Comparison of ENCODE assay signal across 14 cellular contexts in the genomic region with DNA sequence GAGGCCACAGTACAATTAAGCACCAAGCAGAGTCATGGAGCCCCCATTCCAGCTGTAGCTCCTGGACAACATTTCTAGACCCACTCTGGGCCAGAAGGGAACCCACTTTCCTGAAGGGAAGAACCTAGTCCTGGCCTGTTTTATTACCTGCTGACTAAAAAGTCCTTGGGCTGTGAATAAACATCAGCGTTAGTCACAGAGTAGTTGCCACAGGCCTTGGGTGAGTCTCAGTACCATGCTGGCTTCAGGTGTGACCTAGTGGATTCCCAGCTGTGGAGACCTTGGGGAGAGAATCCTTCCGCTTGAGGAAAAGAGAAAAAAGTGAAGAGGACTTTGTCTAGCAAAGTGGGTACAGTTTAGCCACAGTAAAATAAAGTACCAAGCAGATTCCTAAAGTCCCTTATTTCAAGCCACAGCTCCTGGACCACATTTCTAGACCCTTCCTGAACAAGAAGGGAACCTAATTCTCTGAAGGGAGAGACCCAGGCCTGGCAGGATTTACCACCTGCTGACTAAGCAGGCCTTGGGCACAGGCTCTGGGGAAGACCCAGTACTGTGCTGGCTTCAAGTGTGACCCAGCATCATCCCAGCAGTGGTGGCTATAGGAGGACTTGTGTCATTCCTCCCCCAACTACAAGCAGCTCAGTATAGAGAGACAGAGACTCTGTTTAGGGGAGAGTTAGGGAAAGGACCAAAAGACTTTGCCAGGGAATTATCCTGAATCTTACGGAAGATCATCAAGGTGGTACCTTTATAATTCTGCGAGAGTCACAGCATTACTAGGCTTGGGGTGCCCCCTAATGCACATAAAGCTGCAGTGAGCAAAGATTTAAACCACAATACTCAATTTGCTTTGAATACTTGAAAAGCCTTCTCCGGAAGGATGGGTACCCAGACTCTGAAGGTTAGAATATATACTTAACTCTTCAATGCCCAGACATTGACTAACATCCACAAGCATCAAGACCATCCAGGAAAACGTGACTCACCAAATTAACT.
DNase-seq lines count a peak whose midpoint lies in the region; ATAC-seq and TF ChIP-seq lines count a peak whose summit lies in the region.
"Had no signal": no experiment of that assay in that cellular context is flagged by ENCODE, and none has a peak within 500 bp of the region (broad histone marks: within the 10 kb centered on the region; RNA-seq: fewer than 3 reads in every experiment).

No MANE protein-coding gene starts in this region.

- H3K9ac ChIP-seq in Karpas-422 (ENCODE audit: low read length) = no peak overlapping the region

- H4K20me1 ChIP-seq in Karpas-422 (ENCODE audit: insufficient read depth, low read depth, low read length) = no peaks in the 10 kb centered on the region

- no peak overlapping the region for H3K4me2 ChIP-seq in Karpas-422 (ENCODE audit: low read depth, low read length, poor library complexity, severe bottlenecking)

- no peak overlapping the region for H3K4me3 ChIP-seq in Karpas-422 (ENCODE audit: low read length)
- H3K4me3 ChIP-seq: esophagus muscularis mucosa, left lung, prostate gland had no signal

- H3K4me1 Mint-ChIP-seq in activated naive CD8-positive, alpha-beta T cell treated with anti-CD3 and anti-CD28 coated beads, Interleukin-2, amount 50 U/mL, for 24 hours = peaks cover 2% of the 10 kb centered on the region
- peaks cover 3% of the 10 kb centered on the region for H3K4me1 Mint-ChIP-seq in activated naive CD8-positive, alpha-beta T cell treated with anti-CD3 and anti-CD28 coated beads for 36 hours
- no peaks in the 10 kb centered on the region for H3K4me1 Mint-ChIP-seq in activated CD8-positive, alpha-beta T cell treated with anti-CD3 and anti-CD28 coated beads, Interleukin-2, amount 10 ng/mL, durations not matched to agents 7 days and 5 days (ENCODE audit: low read depth)
- H3K4me1 Mint-ChIP-seq in stimulated activated memory B cell treated with anti-CD40 and anti-IgM and Interleukin-4, amounts not matched to agents 10 μg/mL and 1 μg/mL and 100 μg/mL, for 72 hours = no peaks in the 10 kb centered on the region
- H3K4me1 Mint-ChIP-seq in glutamatergic neuron (ENCODE audit: low read depth, unreplicated experiment) = no peaks in the 10 kb centered on the region
- H3K4me1 Mint-ChIP-seq: activated B cell treated with CpG ODN at 0.5 μM for 24 hours had no signal

- no peak for TF ChIP-seq CTCF in glutamatergic neuron (IDR thresholded peaks at IDR 0.05; ENCODE audit: partially characterized antibody, unreplicated experiment)

- no peaks in the 10 kb centered on the region for H3K79me2 ChIP-seq in Karpas-422 (ENCODE audit: low read length)

- no peak overlapping the region for H3K27ac ChIP-seq in Karpas-422 (ENCODE audit: low read length)
- H3K27ac ChIP-seq: esophagus muscularis mucosa, left lung, prostate gland had no signal

- H3K9me2 ChIP-seq in Karpas-422 (replicated peaks; ENCODE audit: insufficient read depth, low read length) = no peaks in the 10 kb centered on the region

- POLR2A ChIA-PET in activated CD8-positive, alpha-beta T cell treated with anti-CD3 and anti-CD28 coated beads, Interleukin-2, amount 10 ng/mL, durations not matched to agents 7 days and 5 days (lab: Charles Lee) = no interaction called here

- no peaks in the 10 kb centered on the region for H3K36me3 ChIP-seq in Karpas-422 (ENCODE audit: insufficient read depth, low read length)
- H3K36me3 ChIP-seq: esophagus muscularis mucosa, left lung, prostate gland had no signal

- H3K9me3 ChIP-seq in Karpas-422 (ENCODE audit: low read length) = no peaks in the 10 kb centered on the region
- H3K9me3 ChIP-seq: esophagus muscularis mucosa, prostate gland had no signal

- H3K27ac Mint-ChIP-seq in activated naive CD8-positive, alpha-beta T cell treated with anti-CD3 and anti-CD28 coated beads, Interleukin-2, amount 50 U/mL, for 24 hours = no peak overlapping the region
- H3K27ac Mint-ChIP-seq in activated naive CD8-positive, alpha-beta T cell treated with anti-CD3 and anti-CD28 coated beads for 36 hours = no peak overlapping the region
- no peak overlapping the region for H3K27ac Mint-ChIP-seq in activated CD8-positive, alpha-beta T cell treated with anti-CD3 and anti-CD28 coated beads, Interleukin-2, amount 10 ng/mL, durations not matched to agents 7 days and 5 days
- no peak overlapping the region for H3K27ac Mint-ChIP-seq in stimulated activated memory B cell treated with anti-CD40 and anti-IgM and Interleukin-4, amounts not matched to agents 10 μg/mL and 1 μg/mL and 100 μg/mL, for 72 hours
- no peak overlapping the region for H3K27ac Mint-ChIP-seq in glutamatergic neuron (ENCODE audit: unreplicated experiment)
- H3K27ac Mint-ChIP-seq: activated B cell treated with CpG ODN at 0.5 μM for 24 hours had no signal

- H3K27me3 ChIP-seq in Karpas-422 (ENCODE audit: low read length) = no peaks in the 10 kb centered on the region
- H3K27me3 ChIP-seq: esophagus muscularis mucosa, left lung had no signal

- peak; percentile 5 for DNase-seq in activated naive CD8-positive, alpha-beta T cell treated with anti-CD3 and anti-CD28 coated beads, Interleukin-2, amount 50 U/mL, for 24 hours
- DNase-seq in activated naive CD8-positive, alpha-beta T cell treated with anti-CD3 and anti-CD28 coated beads for 36 hours = no peak
- DNase-seq in Karpas-422 = peak; percentile 41
- no peak for DNase-seq in activated CD8-positive, alpha-beta T cell treated with anti-CD3 and anti-CD28 coated beads, Interleukin-2, amount 10 ng/mL, durations not matched to agents 7 days and 5 days
- DNase-seq in glutamatergic neuron = no peak
- DNase-seq: activated B cell treated with CpG ODN at 0.5 μM for 24 hours, left lung, NCI-H2107 had no signal

- no peaks in the 10 kb centered on the region for H3K36me3 Mint-ChIP-seq in activated naive CD8-positive, alpha-beta T cell treated with anti-CD3 and anti-CD28 coated beads, Interleukin-2, amount 50 U/mL, for 24 hours (ENCODE audit: low read depth)
- H3K36me3 Mint-ChIP-seq in activated naive CD8-positive, alpha-beta T cell treated with anti-CD3 and anti-CD28 coated beads for 36 hours = no peaks in the 10 kb centered on the region
- no peaks in the 10 kb centered on the region for H3K36me3 Mint-ChIP-seq in activated CD8-positive, alpha-beta T cell treated with anti-CD3 and anti-CD28 coated beads, Interleukin-2, amount 10 ng/mL, durations not matched to agents 7 days and 5 days (ENCODE audit: low read depth)
- no peaks in the 10 kb centered on the region for H3K36me3 Mint-ChIP-seq in stimulated activated memory B cell treated with anti-CD40 and anti-IgM and Interleukin-4, amounts not matched to agents 10 μg/mL and 1 μg/mL and 100 μg/mL, for 72 hours
- H3K36me3 Mint-ChIP-seq in glutamatergic neuron (ENCODE audit: unreplicated experiment) = no peaks in the 10 kb centered on the region

- no peaks in the 10 kb centered on the region for H3K9me3 Mint-ChIP-seq in activated naive CD8-positive, alpha-beta T cell treated with anti-CD3 and anti-CD28 coated beads, Interleukin-2, amount 50 U/mL, for 24 hours
- peaks cover 2% of the 10 kb centered on the region for H3K9me3 Mint-ChIP-seq in activated naive CD8-positive, alpha-beta T cell treated with anti-CD3 and anti-CD28 coated beads for 36 hours
- no peaks in the 10 kb centered on the region for H3K9me3 Mint-ChIP-seq in activated CD8-positive, alpha-beta T cell treated with anti-CD3 and anti-CD28 coated beads, Interleukin-2, amount 10 ng/mL, durations not matched to agents 7 days and 5 days (ENCODE audit: insufficient read depth)
- H3K9me3 Mint-ChIP-seq in stimulated activated memory B cell treated with anti-CD40 and anti-IgM and Interleukin-4, amounts not matched to agents 10 μg/mL and 1 μg/mL and 100 μg/mL, for 72 hours = peaks cover 3% of the 10 kb centered on the region
- H3K9me3 Mint-ChIP-seq in glutamatergic neuron (ENCODE audit: unreplicated experiment) = peaks cover 1% of the 10 kb centered on the region

- peaks cover 7% of the 10 kb centered on the region for H3K27me3 Mint-ChIP-seq in activated naive CD8-positive, alpha-beta T cell treated with anti-CD3 and anti-CD28 coated beads, Interleukin-2, amount 50 U/mL, for 24 hours
- H3K27me3 Mint-ChIP-seq in activated naive CD8-positive, alpha-beta T cell treated with anti-CD3 and anti-CD28 coated beads for 36 hours = no peaks in the 10 kb centered on the region
- H3K27me3 Mint-ChIP-seq in activated CD8-positive, alpha-beta T cell treated with anti-CD3 and anti-CD28 coated beads, Interleukin-2, amount 10 ng/mL, durations not matched to agents 7 days and 5 days (ENCODE audit: low read depth) = peaks cover 3% of the 10 kb centered on the region
- H3K27me3 Mint-ChIP-seq in stimulated activated memory B cell treated with anti-CD40 and anti-IgM and Interleukin-4, amounts not matched to agents 10 μg/mL and 1 μg/mL and 100 μg/mL, for 72 hours = peaks cover 19% of the 10 kb centered on the region
- H3K27me3 Mint-ChIP-seq in glutamatergic neuron (ENCODE audit: unreplicated experiment) = no peaks in the 10 kb centered on the region
- H3K27me3 Mint-ChIP-seq: activated B cell treated with CpG ODN at 0.5 μM for 24 hours had no signal

- no peak overlapping the region for H3K4me3 Mint-ChIP-seq in activated naive CD8-positive, alpha-beta T cell treated with anti-CD3 and anti-CD28 coated beads, Interleukin-2, amount 50 U/mL, for 24 hours
- no peak overlapping the region for H3K4me3 Mint-ChIP-seq in activated naive CD8-positive, alpha-beta T cell treated with anti-CD3 and anti-CD28 coated beads for 36 hours
- H3K4me3 Mint-ChIP-seq in activated CD8-positive, alpha-beta T cell treated with anti-CD3 and anti-CD28 coated beads, Interleukin-2, amount 10 ng/mL, durations not matched to agents 7 days and 5 days = no peak overlapping the region
- no peak overlapping the region for H3K4me3 Mint-ChIP-seq in stimulated activated memory B cell treated with anti-CD40 and anti-IgM and Interleukin-4, amounts not matched to agents 10 μg/mL and 1 μg/mL and 100 μg/mL, for 72 hours
- H3K4me3 Mint-ChIP-seq in glutamatergic neuron (ENCODE audit: unreplicated experiment) = no peak overlapping the region
- H3K4me3 Mint-ChIP-seq: activated B cell treated with CpG ODN at 0.5 μM for 24 hours had no signal

- CTCF ChIA-PET in activated CD8-positive, alpha-beta T cell treated with anti-CD3 and anti-CD28 coated beads, Interleukin-2, amount 10 ng/mL, durations not matched to agents 7 days and 5 days (lab: Charles Lee) = interaction anchor here (1.0 to 1.5 kb wide), 3 partner anchors 25 to 1136 kb away, joined by 3 to 7 read pairs (median 3); no protein-coding TSS in a partner anchor

- peak; percentile 59 for ATAC-seq in activated naive CD8-positive, alpha-beta T cell treated with anti-CD3 and anti-CD28 coated beads, Interleukin-2, amount 50 U/mL, for 24 hours
- peak; percentile 30 for ATAC-seq in activated CD8-positive, alpha-beta T cell treated with anti-CD3 and anti-CD28 coated beads, Interleukin-2, amount 10 ng/mL, durations not matched to agents 7 days and 5 days
- peak; percentile 47 for ATAC-seq in stimulated activated memory B cell treated with anti-CD40 and anti-IgM and Interleukin-4, amounts not matched to agents 10 μg/mL and 1 μg/mL and 100 μg/mL, for 72 hours
- ATAC-seq in GM18517 (IDR thresholded peaks at IDR 0.05; ENCODE audit: unreplicated experiment) (no peak), HG03442 (IDR thresholded peaks at IDR 0.05; ENCODE audit: unreplicated experiment) (no peak)
- ATAC-seq: HCT116, left lung had no signal

- no peak overlapping the region for H2AFZ ChIP-seq in Karpas-422 (ENCODE audit: low read length)

- H3K4me1 ChIP-seq in Karpas-422 (ENCODE audit: low read length) = no peaks in the 10 kb centered on the region
- H3K4me1 ChIP-seq: esophagus muscularis mucosa, left lung, prostate gland had no signal

Comparison
In these comparisons a context has a peak if more than half of its experiments do, and no peak if none do; other contexts are left out.
1. DNase-seq: peak in activated naive CD8-positive, alpha-beta T cell treated with anti-CD3 and anti-CD28 coated beads, Interleukin-2, amount 50 U/mL, for 24 hours (single experiment) and Karpas-422 (single experiment); none in activated naive CD8-positive, alpha-beta T cell treated with anti-CD3 and anti-CD28 coated beads for 36 hours (single experiment), activated CD8-positive, alpha-beta T cell treated with anti-CD3 and anti-CD28 coated beads, Interleukin-2, amount 10 ng/mL, durations not matched to agents 7 days and 5 days (single experiment) and glutamatergic neuron (single experiment).
2. ATAC-seq: peak in activated naive CD8-positive, alpha-beta T cell treated with anti-CD3 and anti-CD28 coated beads, Interleukin-2, amount 50 U/mL, for 24 hours (single experiment), activated CD8-positive, alpha-beta T cell treated with anti-CD3 and anti-CD28 coated beads, Interleukin-2, amount 10 ng/mL, durations not matched to agents 7 days and 5 days (single experiment) and stimulated activated memory B cell treated with anti-CD40 and anti-IgM and Interleukin-4, amounts not matched to agents 10 μg/mL and 1 μg/mL and 100 μg/mL, for 72 hours (single experiment); none in GM18517 (single experiment) and HG03442 (single experiment).